Comparison of ENCODE assay signal across 19 cellular contexts in genomic region chr3:163018664-163019063, GRCh38.
"Had no signal": no experiment of that assay in that cellular context is flagged by ENCODE, and none has a peak within 500 bp of the region (broad histone marks: within the 10 kb centered on the region; RNA-seq: fewer than 3 reads in every experiment).

No MANE protein-coding gene starts in this region.

- ATAC-seq: Panc1, Right ventricle myocardium inferior had no signal

- H3K4me3 ChIP-seq: SJSA1, SK-N-MC had no signal

- H3K27ac ChIP-seq: SJSA1, SK-N-MC had no signal

- H3K4me1 ChIP-seq: SJSA1 had no signal

- H3K9me3 ChIP-seq: SJSA1 had no signal

- H3K36me3 ChIP-seq: SJSA1 had no signal

- H3K27me3 ChIP-seq: SJSA1 had no signal

- DNase-seq: KBM-7, MV-4-11, NCI-H1048, NCI-H1105, NCI-H1417 treated with DMSO at 0.1 percent for 48 hours, NCI-H146, NCI-H1694 treated with DMSO at 0.1 percent for 48 hours, NCI-H1930, NCI-H2081, NCI-H2107, NCI-H2227 treated with DMSO at 0.1 percent for 48 hours, NCI-H526 treated with DMSO at 0.1 percent for 48 hours, NCI-H748 treated with DMSO at 0.1 percent for 48 hours, PC-3, SIG-M5 had no signal
